Comparison of ENCODE assay signal across 11 cellular contexts in genomic region chr6:17932362-17932852, GRCh38. TPM values are rescaled to one million over a fixed set of nuclear protein-coding genes. Genes with fewer than 3 reads are reported as not detected.
DNase-seq lines count a peak whose midpoint lies in the region; ATAC-seq and TF ChIP-seq lines count a peak whose summit lies in the region.
"Had no signal": no experiment of that assay in that cellular context is flagged by ENCODE, and none has a peak within 500 bp of the region (broad histone marks: within the 10 kb centered on the region; RNA-seq: fewer than 3 reads in every experiment).

No MANE protein-coding gene starts in this region.

- no peak overlapping the region for H2BK120ac ChIP-seq in mesenchymal stem cell (ENCODE audit: low read depth, low read length)

- TF ChIP-seq POLR2A in vagina (IDR thresholded peaks at IDR 0.05): no peak
- no peak for TF ChIP-seq POLR2A in tibial nerve (IDR thresholded peaks at IDR 0.05)

- H3K4me1 Mint-ChIP-seq in endothelial cell (ENCODE audit: unreplicated experiment): peaks cover 53% of the 10 kb centered on the region

- H3K9me3 Mint-ChIP-seq in endothelial cell (ENCODE audit: unreplicated experiment): no peaks in the 10 kb centered on the region
- H3K9me3 Mint-ChIP-seq: nephron had no signal

- TF ChIP-seq CTCF in endothelial cell (IDR thresholded peaks at IDR 0.05; ENCODE audit: unreplicated experiment) (no peak), vagina (IDR thresholded peaks at IDR 0.05) (no peak), tibial nerve (IDR thresholded peaks at IDR 0.05) (no peak)

- H3K36me3 Mint-ChIP-seq in endothelial cell (ENCODE audit: low read depth, unreplicated experiment): no peaks in the 10 kb centered on the region

- no peak overlapping the region for H4K91ac ChIP-seq in mesenchymal stem cell (ENCODE audit: low read length)

- H3K9ac ChIP-seq in mesenchymal stem cell (ENCODE audit: low read length): peak overlapping the region; percentile 92

- TF ChIP-seq EP300 in tibial nerve (IDR thresholded peaks at IDR 0.05): peak in 1 of 2 donors; percentile 50

- H3K9me3 ChIP-seq in mesenchymal stem cell (ENCODE audit: control insufficient read depth, low read length) (no peaks in the 10 kb centered on the region), vagina (no peaks in the 10 kb centered on the region), tibial nerve (no peaks in the 10 kb centered on the region)

- ATAC-seq in GM18520 (IDR thresholded peaks at IDR 0.05; ENCODE audit: unreplicated experiment): no peak

- no peak overlapping the region for H2BK5ac ChIP-seq in mesenchymal stem cell (ENCODE audit: low read depth, low read length, poor library complexity, severe bottlenecking)

- no peak overlapping the region for H3K4me3 Mint-ChIP-seq in endothelial cell (ENCODE audit: unreplicated experiment)
- H3K4me3 Mint-ChIP-seq: nephron had no signal

- H3K27me3 Mint-ChIP-seq in endothelial cell (ENCODE audit: unreplicated experiment): peaks cover 4% of the 10 kb centered on the region

- no peak overlapping the region for H2BK12ac ChIP-seq in mesenchymal stem cell (ENCODE audit: low read length in 2 of 2)

- H3K36me3 ChIP-seq in mesenchymal stem cell (ENCODE audit: control insufficient read depth in 1 of 2, insufficient read depth in 2 of 2, low read depth in 1 of 2, low read length in 2 of 2) (no peaks in the 10 kb centered on the region), vagina (no peaks in the 10 kb centered on the region), tibial nerve (no peaks in the 10 kb centered on the region)

- H2BK15ac ChIP-seq in mesenchymal stem cell (ENCODE audit: low read depth, poor library complexity, severe bottlenecking): no peak overlapping the region

- WGBS in mesenchymal stem cell: 66% methylated on average over 4 of the region's 5 CpGs
- 7 to 10% methylated on average over 5 of the region's 5 CpGs for WGBS in tibial nerve, 2 donors

- H3K4me1 ChIP-seq in mesenchymal stem cell (ENCODE audit: control insufficient read depth, insufficient read depth, low read depth, low read length): peaks cover 12% of the 10 kb centered on the region
- H3K4me1 ChIP-seq in vagina: peaks cover 86% of the 10 kb centered on the region
- peaks cover 0 to 85% (median 59%) of the 10 kb centered on the region in 4 donors for H3K4me1 ChIP-seq in tibial nerve

- intact Hi-C loops in vagina (cut with DNase I): no loop called here

- peak overlapping the region in 1 of 2 experiments; percentile 81 for H3K14ac ChIP-seq in mesenchymal stem cell (ENCODE audit: low read length in 2 of 2)

- no peak overlapping the region for H3K23ac ChIP-seq in mesenchymal stem cell (ENCODE audit: low read length in 2 of 2)

- peak overlapping the region; percentile 69 for H3K27ac ChIP-seq in mesenchymal stem cell (ENCODE audit: low read length, poor library complexity, severe bottlenecking)
- H3K27ac ChIP-seq in vagina: peak overlapping the region; percentile 42
- H3K27ac ChIP-seq in tibial nerve: peak overlapping the region in 2 of 4 donors; percentile 64 to 85

- H3K27ac Mint-ChIP-seq in endothelial cell (ENCODE audit: unreplicated experiment): peak overlapping the region; percentile 81

- H4K8ac ChIP-seq in mesenchymal stem cell (ENCODE audit: low read length): no peak overlapping the region

- H3K27me3 ChIP-seq in mesenchymal stem cell (ENCODE audit: control insufficient read depth in 1 of 2, insufficient read depth in 1 of 2, low read length in 2 of 2) (no peaks in the 10 kb centered on the region), vagina (no peaks in the 10 kb centered on the region), tibial nerve (no peaks in the 10 kb centered on the region)

- H3K4me3 ChIP-seq in mesenchymal stem cell (ENCODE audit: insufficient read depth in 1 of 2, low read depth in 1 of 2, low read length in 2 of 2): peak overlapping the region in 1 of 2 experiments; percentile 12
- H3K4me3 ChIP-seq in vagina: no peak overlapping the region
- H3K4me3 ChIP-seq in tibial nerve: no peak overlapping the region

- H3K4ac ChIP-seq in mesenchymal stem cell (ENCODE audit: low read depth in 1 of 2, low read length in 2 of 2): no peak overlapping the region

- no peak overlapping the region for H2AK5ac ChIP-seq in mesenchymal stem cell (ENCODE audit: low read length, severe bottlenecking)

- no peak overlapping the region for H3K4me2 ChIP-seq in mesenchymal stem cell (ENCODE audit: low read length, poor library complexity, severe bottlenecking)

- DNase-seq in NCI-H1694 (lab: John Stamatoyannopoulos, UW) (peak; percentile 6), NCI-H1694 treated with DMSO at 0.1 percent for 48 hours (lab: John Stamatoyannopoulos, UW) (no peak), endothelial cell (ENCODE audit: low spot score) (no peak), mesenchymal stem cell (peak; percentile 92), vagina (ENCODE audit: extremely low spot score in 2 of 2) (no peak), tibial nerve (ENCODE audit: low spot score in 2 of 2) (no peak), NCI-H2196 treated with DMSO at 0.1 percent for 48 hours (lab: John Stamatoyannopoulos, UW; ENCODE audit: unreplicated experiment) (no peak)
- DNase-seq: 8988T; stimulated activated naive CD4-positive, alpha-beta T cell had no signal

- no peak overlapping the region for H2AFZ ChIP-seq in mesenchymal stem cell (ENCODE audit: low read depth, low read length)

- H3K79me1 ChIP-seq in mesenchymal stem cell (replicated peaks; ENCODE audit: low read length, poor library complexity, severe bottlenecking): peaks cover 32% of the 10 kb centered on the region

- H3K18ac ChIP-seq in mesenchymal stem cell (ENCODE audit: low read depth in 1 of 2, low read length in 2 of 2): no peak overlapping the region

RNA-seq across cellular contexts. Expression of gene KIF13A, which starts 55.0 kb away (rescaled TPM):
- total RNA-seq in endothelial cell (ENCODE audit: unreplicated experiment) (139 TPM), vagina (43.0 TPM), tibial nerve (10 to 100 TPM; 31.8 to 71.9 (median 48.0) TPM)
- 34.7 TPM for polyA plus RNA-seq in mesenchymal stem cell (2013, experiment 1 of 2)
- polyA plus RNA-seq in mesenchymal stem cell (2013, experiment 2 of 2): 33.3 TPM

Comparison
In these comparisons a context has a peak if more than half of its experiments do, and no peak if none do; other contexts are left out.
1. DNase-seq: peak in NCI-H1694 (single experiment) and mesenchymal stem cell (single experiment); none in NCI-H1694 treated with DMSO at 0.1 percent for 48 hours (single experiment), endothelial cell (single experiment), vagina (0 of 2), tibial nerve (0 of 2) and NCI-H2196 treated with DMSO at 0.1 percent for 48 hours (single experiment).